Comparison of ENCODE assay signal across 10 cellular contexts in the genomic region with DNA sequence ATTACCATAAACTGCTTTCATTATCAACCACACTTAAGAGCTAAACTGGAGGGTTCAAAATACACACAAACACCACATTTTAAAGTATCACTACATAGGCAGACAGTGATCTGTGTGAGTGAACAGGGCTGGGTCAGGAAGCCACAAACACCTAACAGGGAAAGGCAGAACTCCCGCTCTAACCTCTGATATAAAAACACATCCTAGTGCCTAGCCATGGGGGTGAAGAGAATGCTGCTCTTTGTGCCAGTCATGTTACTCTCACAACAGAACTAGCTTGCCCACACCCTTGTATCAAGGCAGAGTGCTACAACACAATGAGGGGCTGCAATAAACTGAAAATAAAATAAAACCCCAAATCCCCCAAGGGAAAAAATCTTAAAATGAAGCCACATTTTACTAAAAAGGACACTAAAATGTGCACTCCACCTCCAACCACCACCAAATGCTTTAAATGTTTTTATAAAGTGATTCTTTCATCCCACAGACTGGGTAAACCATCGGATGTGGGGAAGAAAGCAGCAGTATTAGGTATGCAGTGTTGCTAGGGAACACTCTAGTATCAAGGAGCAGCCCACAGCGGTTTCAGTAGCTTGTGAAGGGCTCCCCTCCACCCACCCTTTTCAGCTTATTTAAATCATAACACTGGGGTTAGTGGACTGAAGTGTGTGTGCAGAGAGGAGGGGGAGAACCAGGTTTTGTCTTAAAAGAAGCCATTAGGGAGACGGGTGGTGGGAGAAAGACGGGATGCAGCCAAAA.
A peak's percentile ranks its signal among the peaks of the same experiment; 100 is the strongest.
DNase-seq lines count a peak whose midpoint lies in the region; ATAC-seq and TF ChIP-seq lines count a peak whose summit lies in the region.
"Had no signal": no experiment of that assay in that cellular context is flagged by ENCODE, and none has a peak within 500 bp of the region (broad histone marks: within the 10 kb centered on the region; RNA-seq: fewer than 3 reads in every experiment).

No MANE protein-coding gene starts in this region.

- ATAC-seq in GM21515 (IDR thresholded peaks at IDR 0.05; ENCODE audit: unreplicated experiment) (peak; percentile 55), omental fat pad (ENCODE audit: low FRiP score) (no peak)

- DNase-seq in NCI-H2227 (lab: John Stamatoyannopoulos, UW; ENCODE audit: unreplicated experiment) (peak; percentile 54), astrocyte of the hippocampus (ENCODE audit: low read depth, low spot score) (peak; percentile 91), NCI-H1694 (lab: John Stamatoyannopoulos, UW) (no peak), C1 segment of cervical spinal cord (lab: John Stamatoyannopoulos, UW) (no peak), omental fat pad (ENCODE audit: low spot score) (no peak), G401 (ENCODE audit: low spot score) (no peak)
- DNase-seq in stimulated activated CD4-positive, alpha-beta T cell treated with anti-CD3 and anti-CD28 coated beads, Interleukin-2, amount 100 ng/mL, for 24 hours, result peak; percentile 22 to 59
- DNase-seq: occipital lobe, Right ventricle myocardium superior had no signal

- no peak for TF ChIP-seq CTCF in omental fat pad (IDR thresholded peaks at IDR 0.05)

- in situ Hi-C loops in G401 (cut with HindIII; ENCODE audit: low sequenced_read_pairs), result no loop called here

Comparison
In these comparisons a context has a peak if more than half of its experiments do, and no peak if none do; other contexts are left out.
1. DNase-seq: peak in NCI-H2227 (single experiment), astrocyte of the hippocampus (single experiment) and stimulated activated CD4-positive, alpha-beta T cell treated with anti-CD3 and anti-CD28 coated beads, Interleukin-2, amount 100 ng/mL, for 24 hours (2 of 2); none in NCI-H1694 (single experiment), C1 segment of cervical spinal cord (0 of 14), omental fat pad (single experiment) and G401 (single experiment).